In the genomic region with DNA sequence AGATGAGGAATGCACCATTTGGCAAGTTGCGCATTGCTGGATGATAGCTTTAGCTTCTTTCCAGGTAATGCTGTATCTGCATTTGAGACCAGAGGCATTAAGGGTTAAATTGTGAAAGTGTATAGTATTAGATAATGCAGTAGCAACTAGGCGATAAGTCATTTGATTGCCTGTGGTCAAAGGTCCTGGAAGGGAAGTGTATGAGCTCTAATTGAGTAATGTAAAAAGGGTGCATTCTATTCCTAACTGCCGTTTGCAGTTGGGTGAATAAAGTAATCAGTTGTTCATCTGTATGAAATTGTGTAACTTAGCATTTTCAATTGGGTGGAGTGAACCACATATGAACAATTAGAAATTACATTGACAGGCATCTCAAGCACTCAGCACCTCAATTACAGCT, we compare ENCODE assay signal across 1 cellular context.
TF ChIP-seq lines count a peak whose summit lies in the region.

No MANE protein-coding gene starts in this region.

TF ChIP-seq in K562, 482 proteins besides CTCF, POLR2A, EP300 and RAD21 (continued from another document and continues in another):
- TF ChIP-seq RREB1 (CRISPR knock-in tag; IDR thresholded peaks at IDR 0.05) = no peak
- TF ChIP-seq FOS (IDR thresholded peaks at IDR 0.05; ENCODE audit: extremely low read depth, insufficient read length) = no peak
- TF ChIP-seq, protein P1, sequence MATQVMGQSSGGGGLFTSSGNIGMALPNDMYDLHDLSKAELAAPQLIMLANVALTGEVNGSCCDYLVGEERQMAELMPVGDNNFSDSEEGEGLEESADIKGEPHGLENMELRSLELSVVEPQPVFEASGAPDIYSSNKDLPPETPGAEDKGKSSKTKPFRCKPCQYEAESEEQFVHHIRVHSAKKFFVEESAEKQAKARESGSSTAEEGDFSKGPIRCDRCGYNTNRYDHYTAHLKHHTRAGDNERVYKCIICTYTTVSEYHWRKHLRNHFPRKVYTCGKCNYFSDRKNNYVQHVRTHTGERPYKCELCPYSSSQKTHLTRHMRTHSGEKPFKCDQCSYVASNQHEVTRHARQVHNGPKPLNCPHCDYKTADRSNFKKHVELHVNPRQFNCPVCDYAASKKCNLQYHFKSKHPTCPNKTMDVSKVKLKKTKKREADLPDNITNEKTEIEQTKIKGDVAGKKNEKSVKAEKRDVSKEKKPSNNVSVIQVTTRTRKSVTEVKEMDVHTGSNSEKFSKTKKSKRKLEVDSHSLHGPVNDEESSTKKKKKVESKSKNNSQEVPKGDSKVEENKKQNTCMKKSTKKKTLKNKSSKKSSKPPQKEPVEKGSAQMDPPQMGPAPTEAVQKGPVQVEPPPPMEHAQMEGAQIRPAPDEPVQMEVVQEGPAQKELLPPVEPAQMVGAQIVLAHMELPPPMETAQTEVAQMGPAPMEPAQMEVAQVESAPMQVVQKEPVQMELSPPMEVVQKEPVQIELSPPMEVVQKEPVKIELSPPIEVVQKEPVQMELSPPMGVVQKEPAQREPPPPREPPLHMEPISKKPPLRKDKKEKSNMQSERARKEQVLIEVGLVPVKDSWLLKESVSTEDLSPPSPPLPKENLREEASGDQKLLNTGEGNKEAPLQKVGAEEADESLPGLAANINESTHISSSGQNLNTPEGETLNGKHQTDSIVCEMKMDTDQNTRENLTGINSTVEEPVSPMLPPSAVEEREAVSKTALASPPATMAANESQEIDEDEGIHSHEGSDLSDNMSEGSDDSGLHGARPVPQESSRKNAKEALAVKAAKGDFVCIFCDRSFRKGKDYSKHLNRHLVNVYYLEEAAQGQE (CRISPR knock-in tag; IDR thresholded peaks at IDR 0.05; ENCODE audit: low read depth) = no peak
- no peak for TF ChIP-seq ZNF449 (CRISPR knock-in tag; IDR thresholded peaks at IDR 0.05)
- no peak for TF ChIP-seq ZNF217 (CRISPR knock-in tag; IDR thresholded peaks at IDR 0.05)
- no peak for TF ChIP-seq SAFB (IDR thresholded peaks at IDR 0.05; ENCODE audit: borderline replicate concordance, low read depth, low read length)
- TF ChIP-seq ARID3A (IDR thresholded peaks at IDR 0.05; ENCODE audit: borderline replicate concordance, low read depth, low read length) = peak; percentile 88
- TF ChIP-seq, protein P2, sequence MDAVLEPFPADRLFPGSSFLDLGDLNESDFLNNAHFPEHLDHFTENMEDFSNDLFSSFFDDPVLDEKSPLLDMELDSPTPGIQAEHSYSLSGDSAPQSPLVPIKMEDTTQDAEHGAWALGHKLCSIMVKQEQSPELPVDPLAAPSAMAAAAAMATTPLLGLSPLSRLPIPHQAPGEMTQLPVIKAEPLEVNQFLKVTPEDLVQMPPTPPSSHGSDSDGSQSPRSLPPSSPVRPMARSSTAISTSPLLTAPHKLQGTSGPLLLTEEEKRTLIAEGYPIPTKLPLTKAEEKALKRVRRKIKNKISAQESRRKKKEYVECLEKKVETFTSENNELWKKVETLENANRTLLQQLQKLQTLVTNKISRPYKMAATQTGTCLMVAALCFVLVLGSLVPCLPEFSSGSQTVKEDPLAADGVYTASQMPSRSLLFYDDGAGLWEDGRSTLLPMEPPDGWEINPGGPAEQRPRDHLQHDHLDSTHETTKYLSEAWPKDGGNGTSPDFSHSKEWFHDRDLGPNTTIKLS (IDR thresholded peaks at IDR 0.05; ENCODE audit: borderline replicate concordance, low read depth) = no peak
- TF ChIP-seq HLTF (IDR thresholded peaks at IDR 0.05) = no peak
- TF ChIP-seq MTA3 (IDR thresholded peaks at IDR 0.05; ENCODE audit: borderline replicate concordance) = peak; percentile 81; the same call in 1 of the 2 replicates
- no peak for TF ChIP-seq JUNB (CRISPR knock-in tag; conservative IDR thresholded peaks at IDR 0.05)
- TF ChIP-seq HDAC2 (IDR thresholded peaks at IDR 0.05) = peak; percentile 70; the same call in 1 of the 2 replicates
- no peak for TF ChIP-seq BCOR (IDR thresholded peaks at IDR 0.05)
- TF ChIP-seq ZBTB43 (CRISPR knock-in tag; IDR thresholded peaks at IDR 0.05) = no peak
- TF ChIP-seq ZNF277 (CRISPR knock-in tag; IDR thresholded peaks at IDR 0.05; ENCODE audit: borderline replicate concordance) = no peak
- TF ChIP-seq TARDBP (IDR thresholded peaks at IDR 0.05) = no peak
- TF ChIP-seq TAL1 (IDR thresholded peaks at IDR 0.05) = no peak
- no peak for TF ChIP-seq CHD4 (IDR thresholded peaks at IDR 0.05; ENCODE audit: insufficient read depth, insufficient replicate concordance, low read depth, low read length, poor library complexity, severe bottlenecking)
- TF ChIP-seq GATA2 (CRISPR knock-in tag; IDR thresholded peaks at IDR 0.05) = 0 out of 2 replicates have a peak, but pooled peaks have one; percentile 22
- TF ChIP-seq SMARCC2 (IDR thresholded peaks at IDR 0.05; ENCODE audit: low read depth) = no peak
- TF ChIP-seq ZNF592 (IDR thresholded peaks at IDR 0.05) = peak; percentile 80
